ENCODE assay signal across 28 cellular contexts in genomic region chr1:193545171-193545570, GRCh38.
"Had no signal": no experiment of that assay in that cellular context is flagged by ENCODE, and none has a peak within 500 bp of the region (broad histone marks: within the 10 kb centered on the region; RNA-seq: fewer than 3 reads in every experiment).

No MANE protein-coding gene starts in this region.

- H3K36me3 Mint-ChIP-seq: mesothelial cell of epicardium; naive B cell; stimulated activated naive B cell treated with anti-CD40 and anti-IgM and Interleukin-4, amounts not matched to agents 10 μg/mL and 1 μg/mL and 100 μg/mL, for 72 hours had no signal

- H3K27ac ChIP-seq: adrenal gland, breast epithelium, coronary artery, gastroesophageal sphincter, pancreas, right atrium auricular region, stomach, tibial artery, VCaP had no signal

- H3K4me1 ChIP-seq: breast epithelium, gastroesophageal sphincter, pancreas, right atrium auricular region, stomach, tibial artery had no signal

- H3K36me3 ChIP-seq: adrenal gland, breast epithelium, gastroesophageal sphincter, pancreas, right atrium auricular region, stomach, tibial artery had no signal

- H3K9me3 Mint-ChIP-seq: activated naive CD4-positive, alpha-beta T cell treated with anti-CD3 and anti-CD28 coated beads for 36 hours; effector memory CD8-positive, alpha-beta T cell had no signal

- H3K27me3 ChIP-seq: adrenal gland, breast epithelium, gastroesophageal sphincter, pancreas, right atrium auricular region, stomach, tibial artery had no signal

- H3K4me3 Mint-ChIP-seq: activated naive CD4-positive, alpha-beta T cell treated with anti-CD3 and anti-CD28 coated beads for 36 hours; activated naive CD8-positive, alpha-beta T cell treated with anti-CD3 and anti-CD28 coated beads for 36 hours; effector memory CD8-positive, alpha-beta T cell; mesothelial cell of epicardium; naive B cell; stimulated activated naive B cell treated with anti-CD40 and anti-IgM and Interleukin-4, amounts not matched to agents 10 μg/mL and 1 μg/mL and 100 μg/mL, for 72 hours had no signal

- DNase-seq: activated CD4-positive, alpha-beta T cell treated with anti-CD3 and anti-CD28 coated beads for 4 hours; activated CD4-positive, alpha-beta T cell treated with anti-CD3 and anti-CD28 coated beads, Interleukin-2, amount 50 U/mL, for 4 hours; activated effector memory CD4-positive, alpha-beta T cell treated with anti-CD3 and anti-CD28 coated beads, Interleukin-2, amount 50 U/mL, for 16 hours; activated naive CD4-positive, alpha-beta T cell treated with anti-CD3 and anti-CD28 coated beads for 36 hours; activated naive CD8-positive, alpha-beta T cell treated with anti-CD3 and anti-CD28 coated beads for 36 hours; adrenal gland; aorta; central memory CD4-positive, alpha-beta T cell; effector memory CD8-positive, alpha-beta T cell; erythroblast; hippocampal formation; left cardiac atrium; left ventricle myocardium superior; naive B cell; pancreas; stimulated activated CD4-positive, alpha-beta T cell treated with anti-CD3 and anti-CD28 coated beads, Interleukin-1b, Interleukin-23, amount 100 ng/mL, for 48 hours; stimulated activated naive B cell treated with anti-CD40 and anti-IgM and Interleukin-4, amounts not matched to agents 10 μg/mL and 1 μg/mL and 100 μg/mL, for 72 hours; stomach; T-helper 1 cell; T-helper 9 cell; tibial artery had no signal

- H3K4me3 ChIP-seq: adrenal gland, breast epithelium, coronary artery, gastroesophageal sphincter, pancreas, right atrium auricular region, smooth muscle cell, stomach, tibial artery had no signal

- H3K9me3 ChIP-seq: adrenal gland, breast epithelium, gastroesophageal sphincter, pancreas, right atrium auricular region, tibial artery had no signal

- ATAC-seq: effector memory CD8-positive, alpha-beta T cell; gastroesophageal sphincter; left cardiac atrium; left ventricle myocardium superior; pancreas; stimulated activated naive B cell treated with anti-CD40 and anti-IgM and Interleukin-4, amounts not matched to agents 10 μg/mL and 1 μg/mL and 100 μg/mL, for 72 hours had no signal

- H3K4me2 ChIP-seq: smooth muscle cell had no signal

- H3K27ac Mint-ChIP-seq: activated naive CD4-positive, alpha-beta T cell treated with anti-CD3 and anti-CD28 coated beads for 36 hours; activated naive CD8-positive, alpha-beta T cell treated with anti-CD3 and anti-CD28 coated beads for 36 hours; mesothelial cell of epicardium; stimulated activated naive B cell treated with anti-CD40 and anti-IgM and Interleukin-4, amounts not matched to agents 10 μg/mL and 1 μg/mL and 100 μg/mL, for 72 hours had no signal

- H3K27me3 Mint-ChIP-seq: activated naive CD8-positive, alpha-beta T cell treated with anti-CD3 and anti-CD28 coated beads for 36 hours; effector memory CD8-positive, alpha-beta T cell; naive B cell; stimulated activated naive B cell treated with anti-CD40 and anti-IgM and Interleukin-4, amounts not matched to agents 10 μg/mL and 1 μg/mL and 100 μg/mL, for 72 hours had no signal
